In the genomic region with DNA sequence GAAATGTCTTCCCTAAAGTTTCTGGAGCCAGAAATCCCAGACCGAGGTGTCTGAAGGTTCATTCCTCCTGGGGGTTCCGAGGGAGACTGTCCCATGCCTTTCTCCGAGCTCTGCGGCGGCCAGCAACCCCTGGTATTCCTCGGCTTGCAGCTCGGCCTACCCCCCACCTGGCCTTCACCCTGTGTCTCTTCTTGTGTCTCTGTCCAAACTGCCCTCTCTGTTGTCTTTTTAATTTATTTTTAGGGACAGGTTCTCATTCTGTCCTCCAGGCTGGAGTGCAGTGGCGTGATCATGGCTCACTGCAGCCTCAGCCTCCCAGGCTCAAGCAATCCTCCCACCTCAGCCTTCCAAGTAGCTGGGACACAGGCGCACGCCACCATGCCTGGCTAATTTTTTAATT, we compare ENCODE assay signal across 18 cellular contexts.
DNase-seq lines count a peak whose midpoint lies in the region; ATAC-seq, FAIRE-seq and TF ChIP-seq lines count a peak whose summit lies in the region.
"Had no signal": no experiment of that assay in that cellular context is flagged by ENCODE, and none has a peak within 500 bp of the region (broad histone marks: within the 10 kb centered on the region; RNA-seq: fewer than 3 reads in every experiment).

No MANE protein-coding gene starts in this region.

- TF ChIP-seq POLR2A in lower leg skin (IDR thresholded peaks at IDR 0.05) (no peak), stomach (IDR thresholded peaks at IDR 0.05) (no peak)

- no peak for TF ChIP-seq CTCF in heart right ventricle (IDR thresholded peaks at IDR 0.05)
- TF ChIP-seq CTCF in WERI-Rb-1 (IDR thresholded peaks at IDR 0.05; ENCODE audit: low read depth, low read length) = no peak
- no peak for TF ChIP-seq CTCF in lower leg skin (IDR thresholded peaks at IDR 0.05)
- TF ChIP-seq CTCF in stomach (IDR thresholded peaks at IDR 0.05) = no peak

- H3K36me3 ChIP-seq in heart right ventricle (no peaks in the 10 kb centered on the region), WERI-Rb-1 (peaks cover 17% of the 10 kb centered on the region), stomach (no peaks in the 10 kb centered on the region)
- H3K36me3 ChIP-seq: Peyer's patch had no signal

- H3K4me1 ChIP-seq in heart right ventricle (peaks cover 17 to 61% (median 43%) of the 10 kb centered on the region in 9 donors), stomach (peaks cover 29 to 66% (median 45%) of the 10 kb centered on the region in 4 donors)

- FAIRE-seq in GM19239 (lab: Jason Lieb, UNC) = no peak

- ATAC-seq in heart right ventricle (no peak), left cardiac atrium (no peak)
- ATAC-seq: activated CD8-positive, alpha-beta T cell treated with anti-CD3 and anti-CD28 coated beads, Interleukin-2, amount 10 ng/mL, durations not matched to agents 7 days and 5 days; body of pancreas; SK-N-SH treated with all-trans-retinoic acid at 6 μM for 48 hours had no signal

- H3K9me3 ChIP-seq in heart right ventricle (no peaks in the 10 kb centered on the region), WERI-Rb-1 (ENCODE audit: severe bottlenecking) (no peaks in the 10 kb centered on the region), stomach (no peaks in the 10 kb centered on the region)
- H3K9me3 ChIP-seq: body of pancreas, Peyer's patch had no signal

- H3K27me3 ChIP-seq in heart right ventricle (no peaks in the 10 kb centered on the region), WERI-Rb-1 (ENCODE audit: insufficient read depth, low read depth, severe bottlenecking) (no peaks in the 10 kb centered on the region), stomach (no peaks in the 10 kb centered on the region)
- H3K27me3 ChIP-seq: body of pancreas, Peyer's patch had no signal

- intact Hi-C loops in heart right ventricle (cut with DNase I) (loop anchor here in 1 of 10 donors (5.0 kb wide), 1 partner anchor 35 kb away; no protein-coding TSS in a partner anchor), left cardiac atrium (cut with DNase I) (no loop called here), lower leg skin (cut with DNase I; ENCODE audit: low total_unique reads) (no loop called here), stomach (cut with DNase I; ENCODE audit: low total_unique reads) (no loop called here)

- peak overlapping the region in 6 of 10 donors; percentile 42 to 89 (median 82) for H3K27ac ChIP-seq in heart right ventricle
- no peak overlapping the region for H3K27ac ChIP-seq in WERI-Rb-1
- H3K27ac ChIP-seq in stomach = peak overlapping the region in 1 of 5 donors; percentile 67
- H3K27ac ChIP-seq: HL-60 had no signal

- H3K4me3 ChIP-seq in heart right ventricle (no peak overlapping the region), WERI-Rb-1 (ENCODE audit: low read depth, low read length) (no peak overlapping the region), lower leg skin (ENCODE audit: low read depth, poor library complexity, severe bottlenecking) (no peak overlapping the region), stomach (no peak overlapping the region)
- H3K4me3 ChIP-seq: body of pancreas, Peyer's patch had no signal

- DNase-seq in heart right ventricle (no peak), left cardiac atrium (no peak), WERI-Rb-1 (peak; percentile 5), lower leg skin (ENCODE audit: low spot score in 2 of 2) (peak; percentile 9 to 69), stomach (peak; percentile 14), GM19239 (ENCODE audit: insufficient read length, low spot score) (no peak), T-helper 1 cell (no peak), SIG-M5 (lab: John Stamatoyannopoulos, UW) (no peak)
- DNase-seq: activated CD8-positive, alpha-beta T cell treated with anti-CD3 and anti-CD28 coated beads, Interleukin-2, amount 10 ng/mL, durations not matched to agents 7 days and 5 days; body of pancreas; kidney glomerular epithelial cell; midbrain; NCI-H1105; NCI-H2081; NCI-H446 treated with DMSO at 0.1 percent for 48 hours had no signal

- WGBS in heart right ventricle, 2 donors = 92 to 98% methylated on average over 10 of the region's 10 CpGs
- WGBS in lower leg skin, 2 donors = 95 to 96% methylated on average over 10 of the region's 10 CpGs
- 89 to 99% (median 95%) methylated on average over 10 of the region's 10 CpGs for WGBS in stomach, 5 donors

- TF ChIP-seq EP300 in stomach (IDR thresholded peaks at IDR 0.05) = no peak

Comparison
In these comparisons a context has a peak if more than half of its experiments do, and no peak if none do; other contexts are left out.
1. DNase-seq: peak in WERI-Rb-1 (single experiment), lower leg skin (2 of 2) and stomach (single experiment); none in heart right ventricle (0 of 2), left cardiac atrium (single experiment), GM19239 (single experiment), T-helper 1 cell (0 of 5) and SIG-M5 (single experiment).